In the genomic region with DNA sequence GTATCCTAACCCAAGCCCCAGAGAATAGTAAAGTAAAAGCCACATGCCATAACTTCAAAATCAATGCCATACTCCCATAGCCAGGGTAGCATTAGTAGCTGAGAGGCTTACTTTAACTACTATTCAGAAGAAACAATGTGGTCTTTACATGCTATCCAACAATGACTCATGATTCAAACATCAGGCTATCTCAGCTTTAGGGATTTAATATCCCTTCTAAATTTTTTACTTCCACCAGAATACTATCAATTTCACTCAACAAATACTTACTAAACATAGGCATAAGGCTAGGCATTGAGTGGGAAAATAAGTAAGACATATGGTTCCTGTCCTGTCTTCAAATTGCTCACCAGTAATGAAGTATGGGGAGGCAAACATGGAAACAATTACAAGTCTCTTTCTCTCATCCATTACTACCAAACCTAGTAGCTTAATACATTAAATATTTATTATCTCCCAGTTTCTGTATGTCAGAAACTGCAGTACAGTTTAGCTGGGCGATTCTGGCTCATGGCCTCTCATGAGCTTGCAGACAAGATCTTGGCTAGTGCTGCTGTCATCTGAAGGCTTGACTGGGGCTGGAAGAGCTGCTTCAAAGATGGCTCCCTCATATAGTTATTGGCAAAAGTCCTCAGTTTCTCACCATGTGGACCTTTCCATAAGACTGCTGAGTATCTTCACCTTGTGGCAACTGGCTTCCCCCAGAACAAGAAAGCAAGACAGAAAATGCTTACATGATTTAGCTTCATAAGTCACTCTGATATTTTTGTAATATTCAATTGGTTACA, we compare ENCODE assay signal across 17 cellular contexts. TPM values are rescaled to one million over a fixed set of nuclear protein-coding genes. Genes with fewer than 3 reads are reported as not detected.
DNase-seq lines count a peak whose midpoint lies in the region; ATAC-seq and TF ChIP-seq lines count a peak whose summit lies in the region.
"Had no signal": no experiment of that assay in that cellular context is flagged by ENCODE, and none has a peak within 500 bp of the region (broad histone marks: within the 10 kb centered on the region; RNA-seq: fewer than 3 reads in every experiment).

No MANE protein-coding gene starts in this region.

- POLR2A ChIA-PET in MCF 10A (lab: Yijun Ruan, JAX) = interaction anchor here (0.6 to 1.5 kb wide), 7 partner anchors 11 to 77 kb away, joined by 3 to 7 read pairs (median 4); partner anchors contain the start of genes EVI5 and RPL5

- H2AFZ ChIP-seq in mammary epithelial cell (ENCODE audit: low read depth, low read length) = no peak overlapping the region
- H2AFZ ChIP-seq: GM23338 had no signal

- H3K9me3 Mint-ChIP-seq in MCF 10A (ENCODE audit: unreplicated experiment) = no peaks in the 10 kb centered on the region
- H3K9me3 Mint-ChIP-seq: activated naive CD4-positive, alpha-beta T cell treated with anti-CD3 and anti-CD28 coated beads, Interleukin-2, amount 50 U/mL, for 72 hours; GM23338 had no signal

- dilution Hi-C loops in mammary epithelial cell (cut with HindIII; ENCODE audit: low sequenced_read_pairs) = no loop called here

- CTCF ChIA-PET in mammary epithelial cell (lab: Charles Lee; ENCODE audit: low non-redundant PET) (interaction anchor here (0.6 kb wide), 1 partner anchor 205 kb away, joined by 3 read pairs; no protein-coding TSS in a partner anchor), MCF 10A (lab: Yijun Ruan, JAX) (interaction anchor here (1.1 to 2.0 kb wide), 3 partner anchors 8 to 19 kb away, joined by 4 to 7 read pairs (median 4); no protein-coding TSS in a partner anchor)

- H4K20me1 ChIP-seq in mammary epithelial cell (ENCODE audit: insufficient read depth, low read length) = no peaks in the 10 kb centered on the region

- no peaks in the 10 kb centered on the region for H3K36me3 ChIP-seq in mammary epithelial cell (ENCODE audit: insufficient read depth, low read length)
- H3K36me3 ChIP-seq: ovary, upper lobe of left lung had no signal

- H3K4me1 ChIP-seq in mammary epithelial cell (ENCODE audit: insufficient read depth, low read length) = peaks cover 19% of the 10 kb centered on the region

- H3K4me2 ChIP-seq in mammary epithelial cell (ENCODE audit: insufficient read depth, low read depth, low read length) = peak overlapping the region; percentile 14
- H3K4me2 ChIP-seq: GM23338 had no signal

- no peaks in the 10 kb centered on the region for H3K36me3 Mint-ChIP-seq in MCF 10A (ENCODE audit: insufficient read depth, unreplicated experiment)
- H3K36me3 Mint-ChIP-seq: activated naive CD4-positive, alpha-beta T cell treated with anti-CD3 and anti-CD28 coated beads, Interleukin-2, amount 50 U/mL, for 72 hours had no signal

- TF ChIP-seq CTCF in mammary epithelial cell (conservative IDR thresholded peaks at IDR 0.05 in 1 of 2, IDR thresholded peaks at IDR 0.05 in 1 of 2; ENCODE audit: extremely low read depth in 1 of 2, insufficient read depth in 1 of 2, low read depth in 1 of 2, low read length in 2 of 2) = no peak
- TF ChIP-seq CTCF in MCF 10A (IDR thresholded peaks at IDR 0.05; ENCODE audit: unreplicated experiment) = no peak
- no peak for TF ChIP-seq CTCF in fibroblast of pulmonary artery (IDR thresholded peaks at IDR 0.05; ENCODE audit: low read length, missing control alignments)

- no TSS peak for BruUV-seq in mammary epithelial cell (replicated peaks; lab: Mats Ljungman, UMichigan)
- BruUV-seq in MCF 10A (replicated peaks; lab: Mats Ljungman, UMichigan) = no TSS peak

- no peaks in the 10 kb centered on the region for H3K27me3 ChIP-seq in mammary epithelial cell (ENCODE audit: insufficient read depth, low read length)
- H3K27me3 ChIP-seq: ovary, upper lobe of left lung had no signal

- no peak overlapping the region for H3K4me3 Mint-ChIP-seq in MCF 10A (ENCODE audit: unreplicated experiment)
- H3K4me3 Mint-ChIP-seq: GM23338 had no signal

- no peak overlapping the region for H3K27ac ChIP-seq in mammary epithelial cell (ENCODE audit: insufficient read depth, low read depth, low read length)
- H3K27ac ChIP-seq: ovary, upper lobe of left lung had no signal

- H3K9ac ChIP-seq in mammary epithelial cell (ENCODE audit: insufficient read depth, low read length) = no peak overlapping the region

- no peak overlapping the region for H3K27ac Mint-ChIP-seq in MCF 10A (ENCODE audit: low read depth, unreplicated experiment)
- H3K27ac Mint-ChIP-seq: activated naive CD4-positive, alpha-beta T cell treated with anti-CD3 and anti-CD28 coated beads, Interleukin-2, amount 50 U/mL, for 72 hours; GM23338 had no signal

- H3K79me2 ChIP-seq in mammary epithelial cell (ENCODE audit: insufficient read depth, low read length) = peaks cover 81% of the 10 kb centered on the region

- no peak overlapping the region for H3K4me3 ChIP-seq in mammary epithelial cell (replicated peaks in 1 of 3; ENCODE audit: insufficient read depth in 1 of 3, low read depth in 2 of 3, low read length in 3 of 3)
- H3K4me3 ChIP-seq in fibroblast of pulmonary artery (replicated peaks; ENCODE audit: low read depth, low read length) = no peak overlapping the region
- H3K4me3 ChIP-seq: GM23338, ovary, upper lobe of left lung had no signal

- H3K4me1 Mint-ChIP-seq in MCF 10A (ENCODE audit: insufficient read depth, unreplicated experiment) = peaks cover 14% of the 10 kb centered on the region
- H3K4me1 Mint-ChIP-seq: GM23338 had no signal

- no peak for ATAC-seq in GM18520 (IDR thresholded peaks at IDR 0.05; ENCODE audit: unreplicated experiment)
- ATAC-seq: activated naive CD4-positive, alpha-beta T cell treated with anti-CD3 and anti-CD28 coated beads, Interleukin-2, amount 50 U/mL, for 72 hours; GM23338; Right ventricle myocardium inferior had no signal

- intact Hi-C loops in mammary epithelial cell (cut with micrococcal nuclease) (no loop called here), MCF 10A (cut with micrococcal nuclease) (no loop called here)

- in situ Hi-C loops in mammary epithelial cell (cut with MboI; ENCODE audit: low sequenced_read_pairs in 2 of 2) = loop anchor here (10.0 kb wide), 2 partner anchors 51 to 61 kb away; no protein-coding TSS in a partner anchor

- H3K27me3 Mint-ChIP-seq in MCF 10A (ENCODE audit: insufficient read depth, unreplicated experiment) = no peaks in the 10 kb centered on the region

- peak; percentile 35 for DNase-seq in mammary epithelial cell
- no peak for DNase-seq in MCF 10A (ENCODE audit: unreplicated experiment)
- peak; percentile 12 for DNase-seq in SW480 (ENCODE audit: low spot score)
- peak; percentile 73 for DNase-seq in fibroblast of pulmonary artery (ENCODE audit: low read depth)
- peak; percentile 62 for DNase-seq in stromal cell of bone marrow (ENCODE audit: low read depth)
- DNase-seq in SHP77 treated with DMSO at 0.1 percent for 48 hours (lab: John Stamatoyannopoulos, UW) = no peak
- no peak for DNase-seq in HuH-7.5 (ENCODE audit: low spot score)
- DNase-seq: effector CD8-positive, alpha-beta T cell; mesendoderm; NCI-H1436 treated with DMSO at 0.1 percent for 48 hours; NCI-H524 treated with DMSO at 0.1 percent for 48 hours; ovary; upper lobe of left lung had no signal

- no peaks in the 10 kb centered on the region for H3K9me3 ChIP-seq in mammary epithelial cell (replicated peaks; ENCODE audit: insufficient read depth, low read length)
- H3K9me3 ChIP-seq: ovary, upper lobe of left lung had no signal

- 100% methylated on average over 1 of the region's 1 CpG for WGBS in mammary epithelial cell (ENCODE audit: low coverage, missing lambda C conversion rate)

RNA-seq across cellular contexts. Expression of gene EVI5, which starts 30.7 kb away (rescaled TPM):
- total RNA-seq in mammary epithelial cell (10 to 100 TPM; 30.3 to 43.3 TPM), MCF 10A (2022) (23.2 and 25.0 TPM in 2 replicates)
- 14.2 TPM for polyA plus RNA-seq in mammary epithelial cell
- polyA minus RNA-seq in mammary epithelial cell = 21.6 TPM

Comparison
In these comparisons a context has a peak if more than half of its experiments do, and no peak if none do; other contexts are left out.
1. DNase-seq: peak in mammary epithelial cell (single experiment), SW480 (single experiment), fibroblast of pulmonary artery (single experiment) and stromal cell of bone marrow (single experiment); none in MCF 10A (single experiment), SHP77 treated with DMSO at 0.1 percent for 48 hours (single experiment) and HuH-7.5 (single experiment).